Comparison of ENCODE assay signal across 2 cellular contexts in genomic region chr7:102833343-102833742, GRCh38.
TF ChIP-seq lines count a peak whose summit lies in the region.

No MANE protein-coding gene starts in this region.

TF ChIP-seq in SK-N-SH, 30 proteins besides CTCF, POLR2A, EP300 and RAD21 (continued from another document):
- TF ChIP-seq IRF3 (IDR thresholded peaks at IDR 0.05; ENCODE audit: low read depth, low read length) (no peak), MXI1 (IDR thresholded peaks at IDR 0.05; ENCODE audit: low read depth, low read length) (no peak), MEF2A (IDR thresholded peaks at IDR 0.05; ENCODE audit: borderline replicate concordance, low read depth) (no peak), PBX3 (IDR thresholded peaks at IDR 0.05) (no peak), ZBTB33 (IDR thresholded peaks at IDR 0.05; ENCODE audit: borderline replicate concordance, low read depth) (no peak), SMC3 (IDR thresholded peaks at IDR 0.05; ENCODE audit: low read depth, low read length) (no peak)

TF ChIP-seq in SK-N-SH treated with all-trans-retinoic acid at 6 μM for 48 hours, 23 proteins besides CTCF, POLR2A, EP300 and RAD21 (continued from another document):
- TF ChIP-seq POU6F1 (CRISPR knock-in tag; IDR thresholded peaks at IDR 0.05; ENCODE audit: borderline replicate concordance, low read depth) (no peak), TSHZ2 (CRISPR knock-in tag; IDR thresholded peaks at IDR 0.05) (no peak), OSR1 (CRISPR knock-in tag; IDR thresholded peaks at IDR 0.05) (no peak)
